In the genomic region with DNA sequence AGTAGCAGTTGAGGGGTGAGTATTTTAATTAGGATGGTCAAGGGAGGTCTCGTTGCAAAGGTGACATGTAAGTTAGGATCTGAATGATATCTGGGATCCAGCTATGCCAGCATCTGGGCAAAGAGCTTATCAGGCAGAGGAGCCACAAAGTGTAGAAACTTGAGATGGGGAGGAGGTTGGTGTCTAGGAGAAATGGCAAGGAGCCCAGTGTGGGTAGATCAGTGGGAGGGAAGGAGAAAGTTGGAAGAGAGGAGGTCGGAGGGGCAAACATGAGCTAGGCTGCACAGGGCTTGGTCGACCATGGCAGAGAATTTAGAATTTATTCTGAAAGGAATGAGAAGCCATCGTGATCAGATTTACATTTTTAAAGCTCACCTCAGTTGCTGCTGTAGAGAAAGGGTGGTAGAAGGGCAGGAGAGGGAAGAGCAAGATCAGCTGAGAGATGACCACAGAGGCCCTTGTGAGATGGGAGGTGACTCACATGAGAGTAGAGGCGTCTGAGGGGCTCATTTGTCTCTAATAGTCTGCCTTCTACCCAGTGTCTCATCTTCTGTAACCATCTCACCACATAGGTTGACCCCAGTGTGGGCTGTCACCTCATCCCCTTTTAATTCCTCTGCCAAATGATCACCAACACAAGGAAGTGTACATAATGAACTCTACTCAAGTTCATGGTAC, we compare ENCODE assay signal across 2 cellular contexts.
TF ChIP-seq lines count a peak whose summit lies in the region.

No MANE protein-coding gene starts in this region.

TF ChIP-seq in IMR-90, 13 proteins besides CTCF, POLR2A, EP300 and RAD21:
- 0 out of 2 replicates have a peak, but pooled peaks have one; percentile 4 for TF ChIP-seq BHLHE40 (IDR thresholded peaks at IDR 0.05; ENCODE audit: low read depth, low read length)
- no peak for TF ChIP-seq RCOR1 (IDR thresholded peaks at IDR 0.05; ENCODE audit: insufficient replicate concordance, low read length)
- no peak for TF ChIP-seq MXI1 (IDR thresholded peaks at IDR 0.05; ENCODE audit: borderline replicate concordance, low read depth, low read length)

TF ChIP-seq in HepG2, 621 proteins besides CTCF, POLR2A, EP300 and RAD21:
- TF ChIP-seq ZNF430 (CRISPR knock-in tag; IDR thresholded peaks at IDR 0.05) (no peak), ZNF883 (CRISPR knock-in tag; IDR thresholded peaks at IDR 0.05; ENCODE audit: not compliant biosample characterization) (no peak), KMT2B (CRISPR knock-in tag; IDR thresholded peaks at IDR 0.05) (no peak), PRDM4 (CRISPR knock-in tag; IDR thresholded peaks at IDR 0.05; ENCODE audit: borderline replicate concordance) (no peak), ZNF484 (CRISPR knock-in tag; IDR thresholded peaks at IDR 0.05; ENCODE audit: borderline replicate concordance, low read depth) (no peak), KLF16 (CRISPR knock-in tag; IDR thresholded peaks at IDR 0.05) (no peak), KMT2A (CRISPR knock-in tag; IDR thresholded peaks at IDR 0.05) (no peak), ZKSCAN5 (CRISPR knock-in tag; IDR thresholded peaks at IDR 0.05) (no peak)
